In genomic region chr21:15788847-15789548, GRCh38 we compare ENCODE assay signal across 1 cellular context.
TF ChIP-seq lines count a peak whose summit lies in the region.

No MANE protein-coding gene starts in this region.

TF ChIP-seq in WTC11, 78 proteins besides CTCF, POLR2A, EP300 and RAD21 (continued from another document):
- TF ChIP-seq ARID4B (CRISPR knock-in tag; IDR thresholded peaks at IDR 0.05; ENCODE audit: borderline replicate concordance) (no peak), FOXK1 (CRISPR knock-in tag; IDR thresholded peaks at IDR 0.05) (no peak), CDX4 (CRISPR knock-in tag; IDR thresholded peaks at IDR 0.05; ENCODE audit: borderline replicate concordance) (no peak), SOX15 (CRISPR knock-in tag; IDR thresholded peaks at IDR 0.05) (no peak), CREM (CRISPR knock-in tag; IDR thresholded peaks at IDR 0.05) (no peak), GRHL2 (CRISPR knock-in tag; IDR thresholded peaks at IDR 0.05; ENCODE audit: insufficient replicate concordance, severe bottlenecking) (no peak), E2F5 (CRISPR knock-in tag; IDR thresholded peaks at IDR 0.05) (no peak), OVOL2 (CRISPR knock-in tag; IDR thresholded peaks at IDR 0.05; ENCODE audit: borderline replicate concordance) (no peak), ZBTB43 (CRISPR knock-in tag; IDR thresholded peaks at IDR 0.05) (no peak), RORB (CRISPR knock-in tag; IDR thresholded peaks at IDR 0.05) (no peak), ATF1 (CRISPR knock-in tag; IDR thresholded peaks at IDR 0.05) (no peak), ZNF219 (CRISPR knock-in tag; IDR thresholded peaks at IDR 0.05; ENCODE audit: borderline replicate concordance) (no peak), ZNF671 (CRISPR knock-in tag; IDR thresholded peaks at IDR 0.05) (no peak)
